12 cellular contexts compared by ENCODE assay signal in the genomic region with DNA sequence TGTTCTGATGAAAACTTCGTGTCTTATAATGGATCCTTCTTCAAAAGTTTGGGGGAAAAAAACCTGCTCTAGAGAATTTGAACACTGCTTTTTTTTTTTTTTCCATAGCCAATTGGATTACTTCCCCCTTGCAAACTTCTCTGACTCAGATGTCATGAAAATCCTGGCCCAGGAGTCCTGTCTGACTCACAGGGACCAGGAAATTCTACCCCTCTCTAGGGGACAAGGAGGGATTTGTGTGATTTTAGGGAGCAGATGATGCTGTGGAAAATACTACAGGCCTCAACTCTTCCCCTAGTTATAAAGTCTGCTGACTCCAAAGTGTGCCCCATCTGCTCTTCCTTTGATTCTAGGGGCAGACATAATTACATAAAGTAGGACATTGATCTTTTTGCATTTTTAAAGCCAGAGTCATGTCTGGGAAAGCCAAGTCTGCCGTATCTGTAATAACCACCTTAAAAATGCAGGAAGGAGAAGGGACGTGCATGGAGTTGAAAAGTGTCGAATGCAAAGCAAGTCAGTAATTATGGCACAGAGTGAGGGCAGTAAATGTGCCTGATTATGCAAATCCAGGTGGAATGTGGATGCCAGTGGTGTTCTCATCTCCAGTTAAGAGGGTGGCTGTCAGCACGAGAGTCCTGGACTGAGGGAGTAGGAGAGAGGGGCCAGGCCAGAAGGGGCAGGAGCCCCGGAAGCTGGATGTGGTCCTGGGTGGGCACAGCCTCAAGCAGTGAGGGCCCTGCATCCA.
A peak's percentile ranks its signal among the peaks of the same experiment; 100 is the strongest.
DNase-seq lines count a peak whose midpoint lies in the region; ATAC-seq and TF ChIP-seq lines count a peak whose summit lies in the region.
"Had no signal": no experiment of that assay in that cellular context is flagged by ENCODE, and none has a peak within 500 bp of the region (broad histone marks: within the 10 kb centered on the region; RNA-seq: fewer than 3 reads in every experiment).

No MANE protein-coding gene starts in this region.

- H3K36me3 ChIP-seq in HUES48 (ENCODE audit: control insufficient read depth, insufficient read depth, low read length) (no peaks in the 10 kb centered on the region), colonic mucosa (no peaks in the 10 kb centered on the region)
- H3K36me3 ChIP-seq: tibial nerve had no signal

- H3K4me1 ChIP-seq in HUES48 (ENCODE audit: control insufficient read depth, insufficient read depth, low read length) (peaks cover 2% of the 10 kb centered on the region; the same call in 1 of the 2 replicates), colonic mucosa (no peaks in the 10 kb centered on the region)
- H3K4me1 ChIP-seq: tibial nerve had no signal

- intact Hi-C loops in colonic mucosa (cut with DNase I): no loop called here

- DNase-seq in AG08395 (ENCODE audit: low spot score) (peak; percentile 92), astrocyte of the hippocampus (ENCODE audit: low read depth, low spot score) (peak; percentile 88), iris pigment epithelial cell (ENCODE audit: low read depth) (peak; percentile 64), colonic mucosa (no peak), ecto neural progenitor cell (ENCODE audit: low spot score) (no peak)
- DNase-seq in effector CD4-positive, alpha-beta T cell: no peak
- DNase-seq: activated CD4-positive, alpha-beta T cell treated with anti-CD3 and anti-CD28 coated beads, Interleukin-2, amount 10 ng/mL, durations not matched to agents 7 days and 5 days; activated naive CD4-positive, alpha-beta T cell; left ventricle myocardium superior had no signal

- no peak overlapping the region for H3K4me3 ChIP-seq in HUES48 (ENCODE audit: low read depth, low read length)
- no peak overlapping the region for H3K4me3 ChIP-seq in colonic mucosa
- H3K4me3 ChIP-seq: tibial nerve had no signal

- no peaks in the 10 kb centered on the region for H3K27me3 ChIP-seq in HUES48 (ENCODE audit: control insufficient read depth, insufficient read depth, low read length)
- no peaks in the 10 kb centered on the region for H3K27me3 ChIP-seq in colonic mucosa

- H3K9me3 ChIP-seq in HUES48 (ENCODE audit: control insufficient read depth, insufficient read depth, low read length): no peaks in the 10 kb centered on the region
- no peaks in the 10 kb centered on the region for H3K9me3 ChIP-seq in colonic mucosa
- H3K9me3 ChIP-seq: tibial nerve had no signal

- TF ChIP-seq CTCF in colonic mucosa (IDR thresholded peaks at IDR 0.05): no peak

- no peak overlapping the region for H3K9ac ChIP-seq in HUES48 (ENCODE audit: low read depth, low read length)
- H3K9ac ChIP-seq in colonic mucosa (ENCODE audit: low read depth in 2 of 2, low read length in 2 of 2): no peak overlapping the region

- peak overlapping the region; percentile 4 for H3K27ac ChIP-seq in HUES48 (ENCODE audit: low read depth, low read length)
- no peak overlapping the region for H3K27ac ChIP-seq in colonic mucosa
- H3K27ac ChIP-seq: tibial nerve had no signal

- no peak for ATAC-seq in GM18868 (IDR thresholded peaks at IDR 0.05; ENCODE audit: unreplicated experiment)
- ATAC-seq: left ventricle myocardium superior had no signal

Comparison
In these comparisons a context has a peak if more than half of its experiments do, and no peak if none do; other contexts are left out.
1. DNase-seq: peak in AG08395 (single experiment), astrocyte of the hippocampus (single experiment) and iris pigment epithelial cell (single experiment); none in colonic mucosa (single experiment), effector CD4-positive, alpha-beta T cell (single experiment) and ecto neural progenitor cell (single experiment).